Comparison of ENCODE assay signal across 9 cellular contexts in the genomic region with DNA sequence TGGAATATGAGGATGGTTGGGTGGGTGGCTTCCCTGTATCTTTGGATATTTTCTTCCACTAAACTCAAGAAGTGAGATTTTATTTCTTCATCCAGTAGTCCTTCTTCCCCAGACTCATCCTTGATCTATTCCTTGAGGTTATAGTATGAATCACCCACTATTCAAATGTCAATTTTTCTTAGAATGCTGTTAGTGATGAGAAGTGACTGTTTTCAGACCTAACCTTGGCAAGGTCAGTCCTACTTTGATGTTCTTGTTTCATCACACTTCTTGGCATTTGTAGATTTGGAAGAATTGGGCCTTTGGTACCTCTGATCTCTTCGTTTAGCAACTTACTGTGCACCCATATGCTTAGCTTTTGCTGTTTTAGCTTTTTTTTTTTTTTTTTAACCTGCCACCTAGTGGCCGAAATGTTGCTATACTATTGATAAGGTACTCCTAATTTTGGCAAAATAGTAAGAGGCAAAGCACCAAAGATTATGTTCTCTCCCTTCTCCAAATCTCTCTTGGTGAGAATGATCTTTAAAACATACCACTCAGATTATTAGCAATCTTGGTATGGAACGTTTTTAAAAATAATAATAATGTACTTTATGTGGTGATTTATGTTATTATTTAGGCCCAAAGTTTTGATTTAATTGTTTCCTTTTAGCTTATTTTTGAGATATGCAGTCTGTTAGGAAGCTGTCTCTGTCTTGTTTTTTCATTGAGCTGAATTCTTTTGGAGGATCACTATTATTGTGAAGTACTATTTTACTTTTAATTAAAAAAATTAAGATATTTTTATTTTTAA. TPM values are rescaled to one million over a fixed set of nuclear protein-coding genes. Genes with fewer than 3 reads are reported as not detected.
DNase-seq lines count a peak whose midpoint lies in the region; ATAC-seq, FAIRE-seq and TF ChIP-seq lines count a peak whose summit lies in the region.
"Had no signal": no experiment of that assay in that cellular context is flagged by ENCODE, and none has a peak within 500 bp of the region (broad histone marks: within the 10 kb centered on the region; RNA-seq: fewer than 3 reads in every experiment).

No MANE protein-coding gene starts in this region.

- no peak overlapping the region for H3K4me3 ChIP-seq in Peyer's patch
- H3K4me3 ChIP-seq: SJSA1 had no signal

- no peaks in the 10 kb centered on the region for H3K9me3 Mint-ChIP-seq in naive thymus-derived CD8-positive, alpha-beta T cell

- peak; percentile 55 to 71 (median 62) for TF ChIP-seq CTCF in Peyer's patch (IDR thresholded peaks at IDR 0.05)

- FAIRE-seq in endometrium (lab: Jason Lieb, UNC) = peak; percentile 88

- peak overlapping the region in 1 of 10 donors; percentile 66 for H3K4me3 Mint-ChIP-seq in naive thymus-derived CD8-positive, alpha-beta T cell

- no peaks in the 10 kb centered on the region for H3K36me3 ChIP-seq in Peyer's patch

- H3K9me3 ChIP-seq in Peyer's patch = no peaks in the 10 kb centered on the region
- H3K9me3 ChIP-seq: SJSA1 had no signal

- H3K27ac Mint-ChIP-seq in naive thymus-derived CD8-positive, alpha-beta T cell = peak overlapping the region in 9 of 10 donors; percentile 9 to 91 (median 61)

- no peak for TF ChIP-seq POLR2A in Peyer's patch (IDR thresholded peaks at IDR 0.05)

- H3K27me3 ChIP-seq in Peyer's patch = no peaks in the 10 kb centered on the region
- H3K27me3 ChIP-seq: SJSA1 had no signal

- peaks cover 20 to 69% (median 62%) of the 10 kb centered on the region in 4 donors for H3K4me1 Mint-ChIP-seq in naive thymus-derived CD8-positive, alpha-beta T cell

- ATAC-seq in GM18502 (IDR thresholded peaks at IDR 0.05; ENCODE audit: poor library complexity, unreplicated experiment) (peak; percentile 50), HG03280 (IDR thresholded peaks at IDR 0.05; ENCODE audit: unreplicated experiment) (peak; percentile 44)
- ATAC-seq in naive thymus-derived CD8-positive, alpha-beta T cell = peak; percentile 76 to 85

- H3K4me1 ChIP-seq in Peyer's patch = no peaks in the 10 kb centered on the region
- H3K4me1 ChIP-seq: SJSA1 had no signal

- no peaks in the 10 kb centered on the region for H3K27me3 Mint-ChIP-seq in naive thymus-derived CD8-positive, alpha-beta T cell

- no peak overlapping the region for H3K27ac ChIP-seq in Peyer's patch
- H3K27ac ChIP-seq: SJSA1 had no signal

- POLR2A ChIA-PET in naive thymus-derived CD8-positive, alpha-beta T cell (lab: Charles Lee) = interaction anchor here (0.6 to 7.9 kb wide), 3 partner anchors 11 to 411 kb away, joined by 3 to 84 read pairs (median 3); a partner anchor contains a TSS

- H3K36me3 Mint-ChIP-seq in naive thymus-derived CD8-positive, alpha-beta T cell = peaks cover 0 to 43% (median 4%) of the 10 kb centered on the region in 3 donors

- DNase-seq in CD1c-positive myeloid dendritic cell (ENCODE audit: extremely low spot score) (peak; percentile 51), Peyer's patch (no peak), nucleus accumbens (lab: John Stamatoyannopoulos, UW) (no peak)
- DNase-seq in naive thymus-derived CD8-positive, alpha-beta T cell = peak in 4 of 10 donors; percentile 18 to 62 (median 56)
- DNase-seq in stimulated activated CD8-positive, alpha-beta memory T cell treated with anti-CD3 and anti-CD28 coated beads, Interleukin-4, amount 100 ng/mL, for 48 hours = no peak

RNA-seq across cellular contexts. Expression of a gene that starts 16.5 kb away (rescaled TPM):
- 10 to 100 TPM in 2 of 4 donors, 1 to 10 TPM in 2; 7.2 to 28.9 (median 9.5) TPM for total RNA-seq in Peyer's patch
- 10 to 100 TPM; 61.9 to 65.4 TPM for total RNA-seq in naive thymus-derived CD8-positive, alpha-beta T cell
- polyA plus RNA-seq in naive thymus-derived CD8-positive, alpha-beta T cell = 100 to 1,000 TPM in 1 of 3 donors, 10 to 100 TPM in 2; 83.8 to 100 (median 93.1) TPM
